ENCODE assay signal across 16 cellular contexts in genomic region chr11:75105462-75105925, GRCh38. TPM values are rescaled to one million over a fixed set of nuclear protein-coding genes. Genes with fewer than 3 reads are reported as not detected.
DNase-seq lines count a peak whose midpoint lies in the region; ATAC-seq and TF ChIP-seq lines count a peak whose summit lies in the region.
"Had no signal": no experiment of that assay in that cellular context is flagged by ENCODE, and none has a peak within 500 bp of the region (broad histone marks: within the 10 kb centered on the region; RNA-seq: fewer than 3 reads in every experiment).

No MANE protein-coding gene starts in this region.

- no TSS peak for BruUV-seq in Caco-2 (replicated peaks; lab: Mats Ljungman, UMichigan)

- no peaks in the 10 kb centered on the region for H3K4me1 Mint-ChIP-seq in Caco-2 (ENCODE audit: low read depth, unreplicated experiment)
- H3K4me1 Mint-ChIP-seq: activated CD4-positive, alpha-beta T cell treated with anti-CD3 and anti-CD28 coated beads, Interleukin-2, amount 10 ng/mL, durations not matched to agents 7 days and 5 days had no signal

- no peaks in the 10 kb centered on the region for H3K4me1 ChIP-seq in Caco-2
- peaks cover 5% of the 10 kb centered on the region for H3K4me1 ChIP-seq in HUES48 (ENCODE audit: control insufficient read depth, insufficient read depth, low read length)
- H3K4me1 ChIP-seq in iPS DF 6.9 (ENCODE audit: control insufficient read depth, insufficient read depth, low read length) = peaks cover 2% of the 10 kb centered on the region
- H3K4me1 ChIP-seq: right atrium auricular region had no signal

- H3K9me3 ChIP-seq in Caco-2 = 0 out of 2 replicates have a peak, but pooled peaks cover 6% of the 10 kb centered on the region
- no peaks in the 10 kb centered on the region; the same call in 1 of the 2 replicates for H3K9me3 ChIP-seq in HUES48 (ENCODE audit: control insufficient read depth, insufficient read depth, low read length)
- no peaks in the 10 kb centered on the region for H3K9me3 ChIP-seq in iPS DF 6.9 (ENCODE audit: control insufficient read depth, insufficient read depth, low read length)
- H3K9me3 ChIP-seq: right atrium auricular region had no signal

- CTCF ChIA-PET in Caco-2 (lab: Charles Lee) = interaction anchor here (0.7 to 1.5 kb wide), 3 partner anchors 35 to 143 kb away, joined by 3 to 7 read pairs (median 4); no protein-coding TSS in a partner anchor

- DNase-seq in Caco-2 (peak; percentile 57 to 80), SHP77 (lab: John Stamatoyannopoulos, UW) (peak; percentile 63 to 88), iPS DF 6.9 (ENCODE audit: low read depth, low spot score) (peak; percentile 48), cardiac septum (ENCODE audit: low spot score) (no peak), HK-2 (ENCODE audit: unreplicated experiment) (no peak), HuH-7 (ENCODE audit: low spot score) (no peak)
- DNase-seq: activated CD4-positive, alpha-beta T cell treated with anti-CD3 and anti-CD28 coated beads, Interleukin-2, amount 10 ng/mL, durations not matched to agents 7 days and 5 days; activated effector memory CD4-positive, alpha-beta T cell treated with anti-CD3 and anti-CD28 coated beads, Interleukin-2, amount 50 U/mL, for 16 hours; central memory CD4-positive, alpha-beta T cell; Kasumi-1; NCI-H446 treated with DMSO at 0.1 percent for 48 hours had no signal

- H3K36me3 ChIP-seq in Caco-2 (ENCODE audit: control insufficient read depth, insufficient read depth, low read length) = no peaks in the 10 kb centered on the region
- no peaks in the 10 kb centered on the region for H3K36me3 ChIP-seq in HUES48 (ENCODE audit: control insufficient read depth, insufficient read depth, low read length)
- no peaks in the 10 kb centered on the region for H3K36me3 ChIP-seq in iPS DF 6.9 (ENCODE audit: control insufficient read depth, insufficient read depth, low read length)
- H3K36me3 ChIP-seq: right atrium auricular region had no signal

- no peaks in the 10 kb centered on the region for H3K9me3 Mint-ChIP-seq in Caco-2 (ENCODE audit: unreplicated experiment)
- H3K9me3 Mint-ChIP-seq: activated CD4-positive, alpha-beta T cell treated with anti-CD3 and anti-CD28 coated beads, Interleukin-2, amount 10 ng/mL, durations not matched to agents 7 days and 5 days had no signal

- no peak overlapping the region for H3K4me3 Mint-ChIP-seq in Caco-2 (ENCODE audit: unreplicated experiment)
- H3K4me3 Mint-ChIP-seq: activated CD4-positive, alpha-beta T cell treated with anti-CD3 and anti-CD28 coated beads, Interleukin-2, amount 10 ng/mL, durations not matched to agents 7 days and 5 days had no signal

- H3K27me3 Mint-ChIP-seq in Caco-2 (ENCODE audit: insufficient read depth, unreplicated experiment) = peaks cover 5% of the 10 kb centered on the region

- intact Hi-C loops in Caco-2 (cut with micrococcal nuclease; ENCODE audit: unreplicated experiment) (no loop called here), cardiac septum (cut with DNase I) (no loop called here)

- POLR2A ChIA-PET in Caco-2 (lab: Charles Lee) = interaction anchor here (0.7 kb wide), 1 partner anchor 91 kb away, joined by 5 read pairs; no protein-coding TSS in a partner anchor

- H3K27ac Mint-ChIP-seq in Caco-2 (ENCODE audit: unreplicated experiment) = no peak overlapping the region
- H3K27ac Mint-ChIP-seq: activated CD4-positive, alpha-beta T cell treated with anti-CD3 and anti-CD28 coated beads, Interleukin-2, amount 10 ng/mL, durations not matched to agents 7 days and 5 days had no signal

- H3K27me3 ChIP-seq in Caco-2 (replicated peaks; ENCODE audit: control insufficient read depth, insufficient read depth, low read length) (no peaks in the 10 kb centered on the region), HUES48 (ENCODE audit: control insufficient read depth, insufficient read depth, low read length) (no peaks in the 10 kb centered on the region), iPS DF 6.9 (ENCODE audit: control insufficient read depth, insufficient read depth, low read length) (no peaks in the 10 kb centered on the region)
- H3K27me3 ChIP-seq: right atrium auricular region had no signal

- H3K27ac ChIP-seq in HUES48 (ENCODE audit: low read depth, low read length) = peak overlapping the region; percentile 60
- no peak overlapping the region for H3K27ac ChIP-seq in iPS DF 6.9 (ENCODE audit: low read length)
- H3K27ac ChIP-seq: C4-2B, epithelial cell of prostate, right atrium auricular region had no signal

- TF ChIP-seq CTCF in Caco-2 (IDR thresholded peaks at IDR 0.05; ENCODE audit: insufficient read depth in 1 of 2, low read depth in 1 of 2, low read length in 1 of 2, severe bottlenecking in 1 of 2, unreplicated experiment in 1 of 2) = no peak

- no peak overlapping the region for H3K9ac ChIP-seq in HUES48 (ENCODE audit: low read depth, low read length)

- ATAC-seq in HG03135 (IDR thresholded peaks at IDR 0.05; ENCODE audit: unreplicated experiment) = no peak

- no CpG with 5 or more reads among the region's 9 CpGs for WGBS in iPS DF 6.9 (ENCODE audit: insufficient coverage, insufficient read length)

- H3K4me3 ChIP-seq in Caco-2 (ENCODE audit: low read depth, low read length) (no peak overlapping the region), HUES48 (ENCODE audit: low read depth, low read length) (no peak overlapping the region), iPS DF 6.9 (ENCODE audit: low read length) (no peak overlapping the region)
- H3K4me3 ChIP-seq: right atrium auricular region had no signal

- no peaks in the 10 kb centered on the region for H3K36me3 Mint-ChIP-seq in Caco-2 (ENCODE audit: insufficient read depth, unreplicated experiment)

RNA-seq across cellular contexts. Expression of gene OR2AT4, which starts 8.8 kb away (rescaled TPM):
- not detected in 2 replicates for total RNA-seq in Caco-2 (2022)
- not detected for total RNA-seq in cardiac septum
- total RNA-seq: activated CD4-positive, alpha-beta T cell treated with anti-CD3 and anti-CD28 coated beads, Interleukin-2, amount 10 ng/mL, durations not matched to agents 7 days and 5 days; right atrium auricular region had no signal

RNA-seq across cellular contexts. Expression of gene SLCO2B1, which starts 45.4 kb away (rescaled TPM):
- total RNA-seq in Caco-2 (2022) (231 and 277 TPM in 2 replicates), cardiac septum (14.3 TPM)

Comparison
In these comparisons a context has a peak if more than half of its experiments do, and no peak if none do; other contexts are left out.
1. DNase-seq: peak in Caco-2 (2 of 2), SHP77 (2 of 2) and iPS DF 6.9 (single experiment); none in cardiac septum (single experiment), HK-2 (single experiment) and HuH-7 (single experiment).
2. RNA of gene SLCO2B1, which starts 45.4 kb away (total RNA-seq): 231 to 277 TPM in Caco-2; 14.3 TPM in cardiac septum (single experiment); every median in the first group is over 10 times any median in the second.